In genomic region chr3:195256639-195257453, GRCh38 we compare ENCODE assay signal across 17 cellular contexts. TPM values are rescaled to one million over a fixed set of nuclear protein-coding genes. Genes with fewer than 3 reads are reported as not detected.
A peak's percentile ranks its signal among the peaks of the same experiment; 100 is the strongest.
DNase-seq lines count a peak whose midpoint lies in the region; ATAC-seq and TF ChIP-seq lines count a peak whose summit lies in the region.
"Had no signal": no experiment of that assay in that cellular context is flagged by ENCODE, and none has a peak within 500 bp of the region (broad histone marks: within the 10 kb centered on the region; RNA-seq: fewer than 3 reads in every experiment).

No MANE protein-coding gene starts in this region.

- H3K36me3 Mint-ChIP-seq in activated naive CD8-positive, alpha-beta T cell = no peaks in the 10 kb centered on the region
- H3K36me3 Mint-ChIP-seq in activated naive CD8-positive, alpha-beta T cell treated with anti-CD3 and anti-CD28 coated beads for 36 hours = no peaks in the 10 kb centered on the region
- no peaks in the 10 kb centered on the region for H3K36me3 Mint-ChIP-seq in nephron progenitor cell (ENCODE audit: low read depth)

- H3K9me3 Mint-ChIP-seq in activated naive CD8-positive, alpha-beta T cell (ENCODE audit: low read depth) = no peaks in the 10 kb centered on the region
- H3K9me3 Mint-ChIP-seq in activated naive CD8-positive, alpha-beta T cell treated with anti-CD3 and anti-CD28 coated beads for 36 hours = no peaks in the 10 kb centered on the region
- H3K9me3 Mint-ChIP-seq in nephron progenitor cell = no peaks in the 10 kb centered on the region

- no peak for DNase-seq in activated naive CD8-positive, alpha-beta T cell treated with anti-CD3 and anti-CD28 coated beads for 36 hours
- DNase-seq in ecto neural progenitor cell (ENCODE audit: low spot score) (peak; percentile 39), nephron progenitor cell (no peak), iPS-NIHi7 (ENCODE audit: extremely low spot score) (no peak), middle frontal gyrus (ENCODE audit: extremely low spot score, low spot score) (no peak)
- DNase-seq: ACHN; activated CD4-positive, alpha-beta T cell treated with anti-CD3 and anti-CD28 coated beads, Interleukin-2, amount 50 U/mL, for 4 hours; brain microvascular endothelial cell; DND-41; foreskin melanocyte; KG1; left cardiac atrium; NCI-H2029; NCI-H446 had no signal

- TF ChIP-seq CTCF in nephron progenitor cell (IDR thresholded peaks at IDR 0.05) = no peak

- H3K27me3 Mint-ChIP-seq in activated naive CD8-positive, alpha-beta T cell = no peaks in the 10 kb centered on the region
- H3K27me3 Mint-ChIP-seq in activated naive CD8-positive, alpha-beta T cell treated with anti-CD3 and anti-CD28 coated beads for 36 hours = no peaks in the 10 kb centered on the region
- H3K27me3 Mint-ChIP-seq in nephron progenitor cell (ENCODE audit: low read depth, poor library complexity) = peaks cover 7% of the 10 kb centered on the region

- peaks cover 21% of the 10 kb centered on the region for H3K4me1 Mint-ChIP-seq in activated naive CD8-positive, alpha-beta T cell (ENCODE audit: low read depth)
- H3K4me1 Mint-ChIP-seq in activated naive CD8-positive, alpha-beta T cell treated with anti-CD3 and anti-CD28 coated beads for 36 hours = peaks cover 26% of the 10 kb centered on the region
- peaks cover 64% of the 10 kb centered on the region for H3K4me1 Mint-ChIP-seq in nephron progenitor cell

- H3K27ac Mint-ChIP-seq in activated naive CD8-positive, alpha-beta T cell = peak overlapping the region; percentile 46
- no peak overlapping the region for H3K27ac Mint-ChIP-seq in activated naive CD8-positive, alpha-beta T cell treated with anti-CD3 and anti-CD28 coated beads for 36 hours
- H3K27ac Mint-ChIP-seq in nephron progenitor cell = no peak overlapping the region

- ATAC-seq in HG03045 (IDR thresholded peaks at IDR 0.05; ENCODE audit: unreplicated experiment) (no peak), GM21717 (IDR thresholded peaks at IDR 0.05; ENCODE audit: unreplicated experiment) (no peak)
- ATAC-seq: left cardiac atrium had no signal

- H3K4me3 Mint-ChIP-seq in activated naive CD8-positive, alpha-beta T cell = no peak overlapping the region
- H3K4me3 Mint-ChIP-seq in activated naive CD8-positive, alpha-beta T cell treated with anti-CD3 and anti-CD28 coated beads for 36 hours = no peak overlapping the region
- H3K4me3 Mint-ChIP-seq in nephron progenitor cell = peak overlapping the region; percentile 44

RNA-seq across cellular contexts. Expression of gene XXYLT1, which starts 14.1 kb away (rescaled TPM):
- total RNA-seq in activated naive CD8-positive, alpha-beta T cell treated with anti-CD3 and anti-CD28 coated beads for 36 hours = 1 to 10 TPM; 8.8 to 9.6 TPM
